12 cellular contexts compared by ENCODE assay signal in the genomic region with DNA sequence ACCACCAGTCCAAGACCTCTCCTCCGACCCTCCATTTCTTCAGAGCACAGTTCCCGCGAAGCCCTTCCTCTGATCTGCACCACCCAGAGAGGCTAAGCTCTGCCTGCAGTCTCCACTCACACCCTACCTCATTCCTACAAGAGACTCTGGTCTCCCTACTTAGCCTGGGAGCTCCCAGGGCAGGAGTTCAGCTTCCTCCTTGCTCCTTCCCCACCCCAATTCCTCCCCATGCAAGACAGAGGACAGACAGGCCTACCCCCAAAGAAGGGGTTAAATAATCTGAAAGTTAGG. TPM values are rescaled to one million over a fixed set of nuclear protein-coding genes. Genes with fewer than 3 reads are reported as not detected.
DNase-seq lines count a peak whose midpoint lies in the region; ATAC-seq and TF ChIP-seq lines count a peak whose summit lies in the region.
"Had no signal": no experiment of that assay in that cellular context is flagged by ENCODE, and none has a peak within 500 bp of the region (broad histone marks: within the 10 kb centered on the region; RNA-seq: fewer than 3 reads in every experiment).

No MANE protein-coding gene starts in this region.

- POLR2A ChIA-PET in activated B cell treated with CpG ODN at 0.5 μM for 24 hours (lab: Charles Lee) = interaction anchor here (0.7 to 1.9 kb wide), 3 partner anchors 12 to 1771 kb away, joined by 3 to 20 read pairs (median 3); a partner anchor contains a TSS

- H3K4me1 Mint-ChIP-seq in activated B cell treated with CpG ODN at 0.5 μM for 24 hours = peaks cover 50% of the 10 kb centered on the region
- peaks cover 21% of the 10 kb centered on the region for H3K4me1 Mint-ChIP-seq in osteocyte (ENCODE audit: unreplicated experiment)

- CTCF ChIA-PET in activated B cell treated with CpG ODN at 0.5 μM for 24 hours (lab: Charles Lee) = interaction anchor here (0.7 to 2.6 kb wide), 2 partner anchors 12 to 396 kb away, joined by 3 to 18 read pairs; a partner anchor contains a TSS

- no peaks in the 10 kb centered on the region for H3K27me3 Mint-ChIP-seq in activated B cell treated with CpG ODN at 0.5 μM for 24 hours
- H3K27me3 Mint-ChIP-seq in osteocyte (ENCODE audit: unreplicated experiment) = peaks cover 5% of the 10 kb centered on the region
- H3K27me3 Mint-ChIP-seq: activated naive CD8-positive, alpha-beta T cell had no signal

- intact Hi-C loops in activated B cell treated with CpG ODN at 0.5 μM for 24 hours (cut with micrococcal nuclease) = loop anchor here (1.0 kb wide), 1 partner anchor 12 kb away; a partner anchor contains a TSS

- H3K4me3 Mint-ChIP-seq in activated B cell treated with CpG ODN at 0.5 μM for 24 hours = peak overlapping the region; percentile 64
- no peak overlapping the region for H3K4me3 Mint-ChIP-seq in osteocyte (ENCODE audit: unreplicated experiment)
- H3K4me3 Mint-ChIP-seq: activated naive CD8-positive, alpha-beta T cell had no signal

- H3K36me3 Mint-ChIP-seq in activated B cell treated with CpG ODN at 0.5 μM for 24 hours (ENCODE audit: low read depth) (no peaks in the 10 kb centered on the region), osteocyte (ENCODE audit: unreplicated experiment) (no peaks in the 10 kb centered on the region)
- H3K36me3 Mint-ChIP-seq: activated naive CD8-positive, alpha-beta T cell had no signal

- no peak for TF ChIP-seq CTCF in activated B cell treated with CpG ODN at 0.5 μM for 24 hours (IDR thresholded peaks at IDR 0.05)
- no peak for TF ChIP-seq CTCF in osteocyte (IDR thresholded peaks at IDR 0.05)

- DNase-seq in activated B cell treated with CpG ODN at 0.5 μM for 24 hours = no peak
- no peak for DNase-seq in osteocyte (ENCODE audit: extremely low spot score, unreplicated experiment)
- DNase-seq in NCI-H2171 treated with DMSO at 0.1 percent for 48 hours (lab: John Stamatoyannopoulos, UW) = no peak
- DNase-seq in stimulated activated CD4-positive, alpha-beta T cell treated with anti-CD3 and anti-CD28 coated beads, Interleukin-4, amount 100 ng/mL, for 24 hours = no peak
- no peak for DNase-seq in NCI-H187 (lab: John Stamatoyannopoulos, UW)
- DNase-seq: NCI-H1092, retina had no signal

- ATAC-seq in GM18868 (IDR thresholded peaks at IDR 0.05; ENCODE audit: unreplicated experiment) (peak; percentile 6), HG02763 (IDR thresholded peaks at IDR 0.05; ENCODE audit: unreplicated experiment) (peak; percentile 5), activated B cell treated with CpG ODN at 0.5 μM for 24 hours (ENCODE audit: low read depth) (peak; percentile 4), GM21619 (IDR thresholded peaks at IDR 0.05; ENCODE audit: unreplicated experiment) (no peak)

- peak overlapping the region; percentile 83 for H3K27ac Mint-ChIP-seq in activated B cell treated with CpG ODN at 0.5 μM for 24 hours
- H3K27ac Mint-ChIP-seq in osteocyte (ENCODE audit: unreplicated experiment) = peak overlapping the region; percentile 93
- H3K27ac Mint-ChIP-seq: activated naive CD8-positive, alpha-beta T cell had no signal

- H3K9me3 Mint-ChIP-seq in activated B cell treated with CpG ODN at 0.5 μM for 24 hours (no peaks in the 10 kb centered on the region), osteocyte (ENCODE audit: unreplicated experiment) (no peaks in the 10 kb centered on the region)

RNA-seq across cellular contexts. Expression of a gene that starts 12.6 kb away (rescaled TPM):
- total RNA-seq in activated B cell treated with CpG ODN at 0.5 μM for 24 hours (3.2 and 3.6 TPM in 2 replicates), osteocyte (8.9 and 9.2 TPM in 2 replicates)
- total RNA-seq: epithelial cell of proximal tubule had no signal
